ENCODE assay signal across 9 cellular contexts in genomic region chr5:842402-843221, GRCh38. TPM values are rescaled to one million over a fixed set of nuclear protein-coding genes. Genes with fewer than 3 reads are reported as not detected.
DNase-seq lines count a peak whose midpoint lies in the region; ATAC-seq and TF ChIP-seq lines count a peak whose summit lies in the region.
"Not testable (repeated sequence)": the region's sequence is repeated elsewhere in the genome, so short reads cannot be mapped to it uniquely, and the experiment has no call there.
"Had no signal": no experiment of that assay in that cellular context is flagged by ENCODE, and none has a peak within 500 bp of the region (broad histone marks: within the 10 kb centered on the region; RNA-seq: fewer than 3 reads in every experiment).

No MANE protein-coding gene starts in this region.

- H3K4me3 ChIP-seq in right lobe of liver, sigmoid colon: not testable (repeated sequence)

- intact Hi-C loops in activated B cell treated with CpG ODN at 0.5 μM for 24 hours (cut with micrococcal nuclease): loop anchor here (5.0 kb wide), 1 partner anchor 95 kb away; no protein-coding TSS in a partner anchor
- intact Hi-C loops in Right ventricle myocardium superior (cut with DNase I): not testable (repeated sequence)
- intact Hi-C loops in right lobe of liver (cut with DNase I): loop anchor here in 1 of 2 donors (5.0 kb wide), 1 partner anchor 95 kb away; no protein-coding TSS in a partner anchor
- intact Hi-C loops in sigmoid colon (cut with DNase I): loop anchor here (5.0 kb wide), 1 partner anchor 85 kb away; no protein-coding TSS in a partner anchor

- WGBS in right lobe of liver (ENCODE audit: insufficient coverage, low coverage, low lambda C conversion rate, missing lambda C conversion rate): 89% methylated on average over 13 of the region's 32 CpGs
- WGBS in sigmoid colon, 2 donors: 89 to 90% methylated on average over 28 to 29 of the region's 32 CpGs

- TF ChIP-seq EP300 in sigmoid colon (IDR thresholded peaks at IDR 0.05): not testable (repeated sequence)

- not testable (repeated sequence) for H3K4me3 Mint-ChIP-seq in activated B cell treated with CpG ODN at 0.5 μM for 24 hours; natural killer cell treated with Interleukin-12 subunit alpha and Interleukin-12 subunit beta and Interleukin-15 and Interleukin-18, amount 100 ng/mL, for 72 hours

- POLR2A ChIA-PET in activated B cell treated with CpG ODN at 0.5 μM for 24 hours (lab: Charles Lee): not testable (repeated sequence)

- not testable (repeated sequence) for TF ChIP-seq CTCF in activated B cell treated with CpG ODN at 0.5 μM for 24 hours (IDR thresholded peaks at IDR 0.05); right lobe of liver (IDR thresholded peaks at IDR 0.05); sigmoid colon (IDR thresholded peaks at IDR 0.05)

- not testable (repeated sequence) for H3K4me1 ChIP-seq in right lobe of liver, sigmoid colon

- not testable (repeated sequence) for H3K4me1 Mint-ChIP-seq in activated B cell treated with CpG ODN at 0.5 μM for 24 hours; natural killer cell treated with Interleukin-12 subunit alpha and Interleukin-12 subunit beta and Interleukin-15 and Interleukin-18, amount 100 ng/mL, for 72 hours (ENCODE audit: low read depth in 2 of 2)

- not testable (repeated sequence) for H3K36me3 Mint-ChIP-seq in activated B cell treated with CpG ODN at 0.5 μM for 24 hours (ENCODE audit: low read depth); natural killer cell treated with Interleukin-12 subunit alpha and Interleukin-12 subunit beta and Interleukin-15 and Interleukin-18, amount 100 ng/mL, for 72 hours

- H3K27me3 Mint-ChIP-seq in activated B cell treated with CpG ODN at 0.5 μM for 24 hours; natural killer cell treated with Interleukin-12 subunit alpha and Interleukin-12 subunit beta and Interleukin-15 and Interleukin-18, amount 100 ng/mL, for 72 hours: not testable (repeated sequence)

- peak; percentile 0 for DNase-seq in EL
- DNase-seq in activated B cell treated with CpG ODN at 0.5 μM for 24 hours: peak; percentile 13
- peak; percentile 2 for DNase-seq in activated gamma-delta T cell treated with Interleukin-2 at 50 U/mL for 16 hours
- peak; percentile 39 for DNase-seq in Right ventricle myocardium superior
- DNase-seq in right lobe of liver: peak; percentile 17 to 53 (median 45)
- DNase-seq in natural killer cell treated with Interleukin-12 subunit alpha and Interleukin-12 subunit beta and Interleukin-15 and Interleukin-18, amount 100 ng/mL, for 72 hours (ENCODE audit: low spot score): peak; percentile 48
- DNase-seq in sigmoid colon: peak; percentile 62
- DNase-seq in ureter (ENCODE audit: low spot score): peak; percentile 42

- H3K27ac Mint-ChIP-seq in activated B cell treated with CpG ODN at 0.5 μM for 24 hours; natural killer cell treated with Interleukin-12 subunit alpha and Interleukin-12 subunit beta and Interleukin-15 and Interleukin-18, amount 100 ng/mL, for 72 hours: not testable (repeated sequence)

- H3K9me3 ChIP-seq in right lobe of liver, sigmoid colon: not testable (repeated sequence)

- CTCF ChIA-PET in activated B cell treated with CpG ODN at 0.5 μM for 24 hours (lab: Charles Lee): not testable (repeated sequence)

- not testable (repeated sequence) for H3K36me3 ChIP-seq in right lobe of liver, sigmoid colon

- not testable (repeated sequence) for ATAC-seq in activated B cell treated with CpG ODN at 0.5 μM for 24 hours (ENCODE audit: low read depth); Right ventricle myocardium superior (ENCODE audit: poor library complexity)
- peak in 1 of 4 donors; percentile 3 for ATAC-seq in right lobe of liver
- peak in 1 of 2 donors; percentile 14 for ATAC-seq in natural killer cell treated with Interleukin-12 subunit alpha and Interleukin-12 subunit beta and Interleukin-15 and Interleukin-18, amount 100 ng/mL, for 72 hours

- H3K27me3 ChIP-seq in right lobe of liver, sigmoid colon: not testable (repeated sequence)

- H3K27ac ChIP-seq in right lobe of liver, sigmoid colon: not testable (repeated sequence)

- not testable (repeated sequence) for TF ChIP-seq POLR2A in right lobe of liver (IDR thresholded peaks at IDR 0.05); sigmoid colon (IDR thresholded peaks at IDR 0.05)

- not testable (repeated sequence) for H3K9me3 Mint-ChIP-seq in activated B cell treated with CpG ODN at 0.5 μM for 24 hours; natural killer cell treated with Interleukin-12 subunit alpha and Interleukin-12 subunit beta and Interleukin-15 and Interleukin-18, amount 100 ng/mL, for 72 hours

RNA-seq across cellular contexts. Expression of gene ZDHHC11, which starts 8.2 kb away (rescaled TPM):
- total RNA-seq in activated B cell treated with CpG ODN at 0.5 μM for 24 hours (0.78 and 1.6 TPM in 2 replicates), Right ventricle myocardium superior (55.6 TPM), right lobe of liver (10 to 100 TPM in 2 of 6 experiments, 1 to 10 TPM in 3, under 1 TPM in 1; 0.50 to 14.4 (median 5.8) TPM), sigmoid colon (1 to 10 TPM; 1.8 to 8.0 (median 3.7) TPM), ureter (39.5 TPM)
- 10 to 100 TPM in 1 of 2 donors, 1 to 10 TPM in 1; 8.1 to 24.5 TPM for total RNA-seq in natural killer cell treated with Interleukin-12 subunit alpha and Interleukin-12 subunit beta and Interleukin-15 and Interleukin-18, amount 100 ng/mL, for 72 hours
- polyA plus RNA-seq in sigmoid colon: 1 to 10 TPM in 1 of 3 donors, under 1 TPM in 1, not detected in 1; 0.60 to 4.9 TPM

RNA-seq across cellular contexts. Expression of gene BRD9, which starts 50.0 kb away (rescaled TPM):
- 53.0 and 67.8 TPM in 2 replicates for total RNA-seq in activated B cell treated with CpG ODN at 0.5 μM for 24 hours
- 28.0 TPM for total RNA-seq in Right ventricle myocardium superior
- total RNA-seq in right lobe of liver: 10 to 100 TPM; 10.7 to 16.7 (median 13.8) TPM
- 100 to 1,000 TPM in 1 of 2 donors, 10 to 100 TPM in 1; 52.7 to 136 TPM for total RNA-seq in natural killer cell treated with Interleukin-12 subunit alpha and Interleukin-12 subunit beta and Interleukin-15 and Interleukin-18, amount 100 ng/mL, for 72 hours
- 10 to 100 TPM; 21.4 to 38.8 (median 24.6) TPM for total RNA-seq in sigmoid colon
- 10 to 100 TPM; 12.9 to 28.3 (median 14.4) TPM for polyA plus RNA-seq in sigmoid colon
- total RNA-seq in ureter: 63.6 TPM

RNA-seq across cellular contexts. Expression of gene TRIP13, which starts 50.1 kb away (rescaled TPM):
- total RNA-seq in activated B cell treated with CpG ODN at 0.5 μM for 24 hours: 3.5 and 4.1 TPM in 2 replicates
- total RNA-seq in Right ventricle myocardium superior: 0.48 TPM
- total RNA-seq in right lobe of liver: 1 to 10 TPM in 2 of 6 experiments, under 1 TPM in 4; 0.15 to 3.2 (median 0.70) TPM
- 10 to 100 TPM; 17.6 to 30.9 TPM for total RNA-seq in natural killer cell treated with Interleukin-12 subunit alpha and Interleukin-12 subunit beta and Interleukin-15 and Interleukin-18, amount 100 ng/mL, for 72 hours
- total RNA-seq in sigmoid colon: under 1 TPM in 3 of 4 donors, not detected in 1; 0.16 to 0.83 (median 0.54) TPM
- polyA plus RNA-seq in sigmoid colon: 1 to 10 TPM; 1.2 to 7.7 (median 3.9) TPM
- 1.7 TPM for total RNA-seq in ureter

RNA-seq across cellular contexts. Expression of gene ZDHHC11B, which starts 58.1 kb away (rescaled TPM):
- total RNA-seq in activated B cell treated with CpG ODN at 0.5 μM for 24 hours (0.07 and 0.09 TPM in 2 replicates), Right ventricle myocardium superior (18.8 TPM), right lobe of liver (1 to 10 TPM in 5 of 6 experiments, under 1 TPM in 1; 0.56 to 5.1 (median 2.8) TPM), sigmoid colon (10 to 100 TPM in 1 of 4 donors, 1 to 10 TPM in 2, under 1 TPM in 1; 0.71 to 12.7 (median 2.4) TPM), ureter (15.6 TPM)
- 1 to 10 TPM in 1 of 2 donors, not detected in 1; 1.2 TPM for total RNA-seq in natural killer cell treated with Interleukin-12 subunit alpha and Interleukin-12 subunit beta and Interleukin-15 and Interleukin-18, amount 100 ng/mL, for 72 hours
- 1 to 10 TPM in 1 of 3 donors, under 1 TPM in 1, not detected in 1; 0.46 to 2.0 TPM for polyA plus RNA-seq in sigmoid colon
- total RNA-seq: GM12878 had no signal

Comparison
In these comparisons a context has a peak if more than half of its experiments do, and no peak if none do; other contexts are left out.
1. DNase-seq: peak in every context shown above with its lines; median percentile 62 in sigmoid colon; 48 in natural killer cell treated with Interleukin-12 subunit alpha and Interleukin-12 subunit beta and Interleukin-15 and Interleukin-18, amount 100 ng/mL, for 72 hours; 45 in right lobe of liver; 42 in ureter; 39 in Right ventricle myocardium superior; 13 in activated B cell treated with CpG ODN at 0.5 μM for 24 hours; 2 in activated gamma-delta T cell treated with Interleukin-2 at 50 U/mL for 16 hours; 0 in EL.